In genomic region chr19:33000910-33001309, GRCh38 we compare ENCODE assay signal across 19 cellular contexts.
"Had no signal": no experiment of that assay in that cellular context is flagged by ENCODE, and none has a peak within 500 bp of the region (broad histone marks: within the 10 kb centered on the region; RNA-seq: fewer than 3 reads in every experiment).

No MANE protein-coding gene starts in this region.

- H3K4me3 ChIP-seq: gastrocnemius medialis, ovary, psoas muscle, skin epidermis, tibial nerve had no signal

- H3K27ac Mint-ChIP-seq: activated B cell treated with CpG ODN at 0.5 μM for 24 hours; activated naive CD4-positive, alpha-beta T cell treated with anti-CD3 and anti-CD28 coated beads for 36 hours; dendritic cell treated with granulocyte-macrophage colony-stimulating factor and Interleukin-4, amounts not matched to agents 40 ng/mL and 50 ng/mL, for 4 days had no signal

- DNase-seq: activated B cell treated with CpG ODN at 0.5 μM for 24 hours; activated CD4-positive, alpha-beta T cell treated with anti-CD3 and anti-CD28 coated beads for 48 hours; activated T-cell treated with anti-CD3 and anti-CD28 coated beads, Interleukin-2, amount 50 U/mL, for 1 hour; effector CD8-positive, alpha-beta T cell; gastrocnemius medialis; head of caudate nucleus; kidney; mammary epithelial cell; ovary; psoas muscle; right cardiac atrium had no signal

- H3K4me1 ChIP-seq: gastrocnemius medialis, psoas muscle, tibial nerve had no signal

- H3K27ac ChIP-seq: gastrocnemius medialis, ovary, psoas muscle, skin epidermis, tibial nerve had no signal

- H3K9me3 ChIP-seq: gastrocnemius medialis, ovary, psoas muscle, tibial nerve had no signal

- H3K36me3 ChIP-seq: gastrocnemius medialis, ovary had no signal

- H3K27me3 ChIP-seq: gastrocnemius medialis, ovary, tibial nerve had no signal

- H3K9me3 Mint-ChIP-seq: activated B cell treated with CpG ODN at 0.5 μM for 24 hours; activated naive CD4-positive, alpha-beta T cell treated with anti-CD3 and anti-CD28 coated beads for 36 hours; activated T-helper 2 cell treated with anti-CD3 and anti-CD28 coated beads, Interferon-gamma antibody, Interleukin-2, Interleukin-4, amounts not matched to agents 10 μg/mL and 5 μg/mL and 100 μg/mL, durations not matched to agents 14 hours and 24 hours and 36 hours; dendritic cell treated with granulocyte-macrophage colony-stimulating factor and Interleukin-4, amounts not matched to agents 40 ng/mL and 50 ng/mL, for 4 days; stimulated activated naive CD8-positive, alpha-beta T cell treated with anti-CD3 and anti-CD28 coated beads, Interleukin-15, Interleukin-2, amounts not matched to agents 100 ng/mL and 50 ng/mL, for 24 hours had no signal

- H3K27me3 Mint-ChIP-seq: activated B cell treated with CpG ODN at 0.5 μM for 24 hours had no signal

- H3K4me3 Mint-ChIP-seq: activated B cell treated with CpG ODN at 0.5 μM for 24 hours; activated naive CD4-positive, alpha-beta T cell treated with anti-CD3 and anti-CD28 coated beads for 36 hours; dendritic cell treated with granulocyte-macrophage colony-stimulating factor and Interleukin-4, amounts not matched to agents 40 ng/mL and 50 ng/mL, for 4 days; stimulated activated naive CD8-positive, alpha-beta T cell treated with anti-CD3 and anti-CD28 coated beads, Interleukin-15, Interleukin-2, amounts not matched to agents 100 ng/mL and 50 ng/mL, for 24 hours had no signal

- ATAC-seq: esophagus mucosa, gastrocnemius medialis, left lobe of liver, psoas muscle, right cardiac atrium had no signal
